ENCODE assay signal across 9 cellular contexts in the genomic region with DNA sequence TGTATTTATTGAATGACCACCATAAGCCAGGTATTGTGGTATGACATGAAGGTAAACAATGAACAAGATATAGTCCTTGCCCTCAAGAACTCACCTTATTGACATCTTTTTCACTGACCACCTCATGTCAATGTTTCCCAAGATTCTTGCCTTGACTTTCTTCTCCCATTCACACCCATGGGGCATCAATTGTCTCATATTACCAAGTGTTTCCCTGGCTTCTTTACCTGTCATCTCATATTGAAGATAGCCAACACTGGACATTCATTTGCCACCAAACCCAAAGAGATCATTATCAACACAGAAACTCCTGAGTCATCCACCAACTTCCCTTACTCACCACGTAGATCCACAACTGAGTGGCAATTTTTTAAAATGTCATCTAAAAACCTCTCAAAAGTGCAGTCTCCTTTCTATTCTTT. TPM values are rescaled to one million over a fixed set of nuclear protein-coding genes. Genes with fewer than 3 reads are reported as not detected.
A peak's percentile ranks its signal among the peaks of the same experiment; 100 is the strongest.
DNase-seq lines count a peak whose midpoint lies in the region; ATAC-seq, FAIRE-seq and TF ChIP-seq lines count a peak whose summit lies in the region.
"Had no signal": no experiment of that assay in that cellular context is flagged by ENCODE, and none has a peak within 500 bp of the region (broad histone marks: within the 10 kb centered on the region; RNA-seq: fewer than 3 reads in every experiment).

No MANE protein-coding gene starts in this region.

- H3K36me3 ChIP-seq in esophagus squamous epithelium, result no peaks in the 10 kb centered on the region
- H3K36me3 ChIP-seq: WERI-Rb-1 had no signal

- H3K4me3 ChIP-seq in astrocyte of the spinal cord (ENCODE audit: low read depth, low read length) (no peak overlapping the region), esophagus squamous epithelium (no peak overlapping the region)

- ATAC-seq in GM21529 (IDR thresholded peaks at IDR 0.05; ENCODE audit: unreplicated experiment) (peak; percentile 46), HG03521 (IDR thresholded peaks at IDR 0.05; ENCODE audit: unreplicated experiment) (peak; percentile 43)

- WGBS in esophagus squamous epithelium, 2 donors, result 42 to 47% methylated on average over 1 of the region's 1 CpG

- no peaks in the 10 kb centered on the region for H3K9me3 ChIP-seq in esophagus squamous epithelium

- H3K4me1 ChIP-seq in esophagus squamous epithelium, result no peaks in the 10 kb centered on the region

- DNase-seq in GM12891 (ENCODE audit: insufficient read length, low spot score) (no peak), astrocyte of the spinal cord (ENCODE audit: low read depth, low spot score) (peak; percentile 8), ACHN (no peak), esophagus squamous epithelium (lab: John Stamatoyannopoulos, UW) (no peak)
- DNase-seq in activated effector memory CD4-positive, alpha-beta T cell treated with anti-CD3 and anti-CD28 coated beads, Interleukin-2, amount 50 U/mL, for 16 hours, result no peak
- no peak for DNase-seq in activated effector memory CD4-positive, alpha-beta T cell treated with Interleukin-2 at 50 U/mL for 16 hours
- DNase-seq: WERI-Rb-1 had no signal

- intact Hi-C loops in esophagus squamous epithelium (cut with DNase I), result no loop called here

- peak; percentile 69 for FAIRE-seq in GM12891 (lab: Jason Lieb, UNC)

- peaks cover 0 to 8% (median 0%) of the 10 kb centered on the region in 4 donors for H3K27me3 ChIP-seq in esophagus squamous epithelium

- TF ChIP-seq CTCF in astrocyte of the spinal cord (IDR thresholded peaks at IDR 0.05; ENCODE audit: low read depth, low read length) (no peak), esophagus squamous epithelium (IDR thresholded peaks at IDR 0.05) (no peak)

- TF ChIP-seq POLR2A in GM12891 (IDR thresholded peaks at IDR 0.05; ENCODE audit: low read depth, low read length), result no peak
- no peak for TF ChIP-seq POLR2A in esophagus squamous epithelium (IDR thresholded peaks at IDR 0.05)

- in situ Hi-C loops in astrocyte of the spinal cord (cut with HindIII; ENCODE audit: low sequenced_read_pairs), result no loop called here
- in situ Hi-C loops in ACHN (cut with HindIII; ENCODE audit: low pct_ligation_motif_present, low pct_unique_long_range_greater_than_20kb, low sequenced_read_pairs), result no loop called here

- H3K27ac ChIP-seq in esophagus squamous epithelium, result no peak overlapping the region
- H3K27ac ChIP-seq: WERI-Rb-1 had no signal

TF ChIP-seq in GM12891, 5 proteins besides CTCF, POLR2A, EP300 and RAD21:
- TF ChIP-seq POU2F2 (IDR thresholded peaks at IDR 0.05; ENCODE audit: low read depth, low read length) (no peak), PAX5 (IDR thresholded peaks at IDR 0.05; ENCODE audit: insufficient read depth, low read length, severe bottlenecking) (no peak), SPI1 (IDR thresholded peaks at IDR 0.05; ENCODE audit: low read depth, low read length) (no peak), POLR2AphosphoS5 (IDR thresholded peaks at IDR 0.05; ENCODE audit: low read depth, low read length) (no peak), TAF1 (IDR thresholded peaks at IDR 0.05; ENCODE audit: low read depth, low read length) (no peak)

RNA-seq across cellular contexts. Expression of a gene that starts 2.2 kb away (rescaled TPM):
- polyA plus RNA-seq in GM12891 (2012; ENCODE audit: low read depth, missing spikeins), result 0.32 TPM
- total RNA-seq in esophagus squamous epithelium, result under 1 TPM in 2 of 4 donors, not detected in 2; 0.67 to 0.76 TPM

RNA-seq across cellular contexts. Expression of a gene that starts 15.1 kb away (rescaled TPM):
- 21.1 TPM for polyA plus RNA-seq in GM12891 (2012; ENCODE audit: low read depth, missing spikeins)
- 100 to 1,000 TPM in 1 of 4 donors, 10 to 100 TPM in 3; 80.3 to 102 (median 86.5) TPM for total RNA-seq in esophagus squamous epithelium
